ENCODE assay signal across 1 cellular context in genomic region chr16:85650864-85651811, GRCh38.
TF ChIP-seq lines count a peak whose summit lies in the region.

No MANE protein-coding gene starts in this region.

TF ChIP-seq in K562, 482 proteins besides CTCF, POLR2A, EP300 and RAD21 (continued from another document):
- no peak for TF ChIP-seq E4F1 (CRISPR knock-in tag; IDR thresholded peaks at IDR 0.05; ENCODE audit: borderline replicate concordance)
- no peak for TF ChIP-seq ZNF41 (CRISPR knock-in tag; conservative IDR thresholded peaks at IDR 0.05)
- TF ChIP-seq WHSC1 (IDR thresholded peaks at IDR 0.05; ENCODE audit: low read length), result no peak
- peak; percentile 64 for TF ChIP-seq NFIC (IDR thresholded peaks at IDR 0.05)
- no peak for TF ChIP-seq UBTF (IDR thresholded peaks at IDR 0.05; ENCODE audit: borderline replicate concordance in 1 of 2, low read depth in 2 of 2, low read length in 2 of 2)
- no peak for TF ChIP-seq CEBPG (CRISPR knock-in tag; IDR thresholded peaks at IDR 0.05)
- TF ChIP-seq CEBPG (tag; conservative IDR thresholded peaks at IDR 0.05 in 1 of 2, IDR thresholded peaks at IDR 0.05 in 1 of 2), result no peak
- TF ChIP-seq DLX4 (CRISPR knock-in tag; IDR thresholded peaks at IDR 0.05), result no peak
- peak; percentile 36; the same call in 1 of the 2 replicates for TF ChIP-seq VEZF1 (CRISPR knock-in tag; IDR thresholded peaks at IDR 0.05)
- TF ChIP-seq NRF1 (conservative IDR thresholded peaks at IDR 0.05 in 1 of 2, IDR thresholded peaks at IDR 0.05 in 1 of 2), result no peak
- TF ChIP-seq POLR2AphosphoS5 (IDR thresholded peaks at IDR 0.05; ENCODE audit: control insufficient read depth, insufficient read depth, low read depth, low read length), result peak; percentile 44; the same call in 1 of the 2 replicates
- TF ChIP-seq POLR2G (IDR thresholded peaks at IDR 0.05; ENCODE audit: low read depth, low read length), result peak; percentile 62; the same call in 1 of the 2 replicates
- peak; percentile 17 for TF ChIP-seq PCBP1 (IDR thresholded peaks at IDR 0.05; ENCODE audit: low read depth, low read length, poor library complexity, severe bottlenecking)
- no peak for TF ChIP-seq AFF4 (CRISPR knock-in tag; IDR thresholded peaks at IDR 0.05)
- TF ChIP-seq RBM22 (IDR thresholded peaks at IDR 0.05; ENCODE audit: low read depth, low read length, poor library complexity, severe bottlenecking), result peak; percentile 85
- no peak for TF ChIP-seq PCBP2 (IDR thresholded peaks at IDR 0.05; ENCODE audit: low read depth, low read length, poor library complexity, severe bottlenecking)
- no peak for TF ChIP-seq TSHZ1 (CRISPR knock-in tag; IDR thresholded peaks at IDR 0.05)
- no peak for TF ChIP-seq RHOXF2B (CRISPR knock-in tag; conservative IDR thresholded peaks at IDR 0.05)
- TF ChIP-seq DDX20 (tag; IDR thresholded peaks at IDR 0.05; ENCODE audit: low read depth), result no peak
- TF ChIP-seq ARID4B (CRISPR knock-in tag; IDR thresholded peaks at IDR 0.05), result no peak
- TF ChIP-seq HDAC1 (IDR thresholded peaks at IDR 0.05), result no peak
- no peak for TF ChIP-seq ZNF668 (CRISPR knock-in tag; IDR thresholded peaks at IDR 0.05)
- TF ChIP-seq KDM1A (IDR thresholded peaks at IDR 0.05), result peak in 1 of 2 experiments; percentile 77; a peak in 2 of 4 replicates
- no peak for TF ChIP-seq ILK (tag; IDR thresholded peaks at IDR 0.05; ENCODE audit: borderline replicate concordance, low read depth)
- TF ChIP-seq ZNF140 (CRISPR knock-in tag; IDR thresholded peaks at IDR 0.05), result no peak
- no peak for TF ChIP-seq PKNOX1 (IDR thresholded peaks at IDR 0.05)
- TF ChIP-seq PRPF4 (IDR thresholded peaks at IDR 0.05; ENCODE audit: insufficient read depth, low read depth, low read length, poor library complexity, severe bottlenecking), result no peak
- TF ChIP-seq CGGBP1 (CRISPR knock-in tag; IDR thresholded peaks at IDR 0.05), result no peak
- TF ChIP-seq GATAD2B (IDR thresholded peaks at IDR 0.05; ENCODE audit: borderline replicate concordance), result no peak
